Comparison of ENCODE assay signal across 9 cellular contexts in genomic region chrX:149286940-149287349, GRCh38.
A peak's percentile ranks its signal among the peaks of the same experiment; 100 is the strongest.
DNase-seq lines count a peak whose midpoint lies in the region; TF ChIP-seq lines count a peak whose summit lies in the region.
"Had no signal": no experiment of that assay in that cellular context is flagged by ENCODE, and none has a peak within 500 bp of the region (broad histone marks: within the 10 kb centered on the region; RNA-seq: fewer than 3 reads in every experiment).

No MANE protein-coding gene starts in this region.

- peak; percentile 14 for DNase-seq in NCI-H510A treated with DMSO at 0.1 percent for 48 hours (lab: John Stamatoyannopoulos, UW)
- no peak for DNase-seq in NCI-H510A (lab: John Stamatoyannopoulos, UW)
- DNase-seq in HAP-1 (ENCODE audit: low spot score in 2 of 2) = peak; percentile 66 to 68
- DNase-seq in NCI-H146 treated with DMSO at 0.1 percent for 48 hours (lab: John Stamatoyannopoulos, UW; ENCODE audit: unreplicated experiment) = peak; percentile 1
- no peak for DNase-seq in coronary artery (ENCODE audit: low spot score)
- DNase-seq in middle frontal gyrus (ENCODE audit: extremely low spot score, low spot score) = peak; percentile 5
- DNase-seq in suprapubic skin (ENCODE audit: low spot score in 2 of 2) = no peak

- 30% methylated on average over 4 of the region's 4 CpGs for WGBS in suprapubic skin

- no peak for TF ChIP-seq EP300 in suprapubic skin (IDR thresholded peaks at IDR 0.05)

- H3K4me3 ChIP-seq in HAP-1 (no peak overlapping the region), WI38 (ENCODE audit: low read depth, low read length) (no peak overlapping the region), coronary artery (no peak overlapping the region), suprapubic skin (no peak overlapping the region)

- in situ Hi-C loops in HAP-1 (cut with MboI; ENCODE audit: low sequenced_read_pairs) = no loop called here

- TF ChIP-seq POLR2A in suprapubic skin (IDR thresholded peaks at IDR 0.05) = no peak

- H3K27me3 ChIP-seq in HAP-1 (ENCODE audit: low read depth) (no peaks in the 10 kb centered on the region), suprapubic skin (no peaks in the 10 kb centered on the region)

- TF ChIP-seq CTCF in WI38 (IDR thresholded peaks at IDR 0.05; ENCODE audit: low read depth, low read length) (peak; percentile 43; the same call in 1 of the 2 replicates), coronary artery (IDR thresholded peaks at IDR 0.05) (peak; percentile 27), suprapubic skin (IDR thresholded peaks at IDR 0.05) (peak; percentile 17 to 28)

- H3K36me3 ChIP-seq in HAP-1 (replicated peaks) = no peaks in the 10 kb centered on the region
- H3K36me3 ChIP-seq in suprapubic skin = no peaks in the 10 kb centered on the region

- H3K4me1 ChIP-seq in HAP-1 (no peaks in the 10 kb centered on the region), suprapubic skin (no peaks in the 10 kb centered on the region)

- no peaks in the 10 kb centered on the region for H3K9me3 ChIP-seq in HAP-1
- no peaks in the 10 kb centered on the region for H3K9me3 ChIP-seq in suprapubic skin

- no peak overlapping the region for H3K27ac ChIP-seq in coronary artery
- H3K27ac ChIP-seq in suprapubic skin = no peak overlapping the region
- H3K27ac ChIP-seq: epithelial cell of prostate had no signal

Comparison
In these comparisons a context has a peak if more than half of its experiments do, and no peak if none do; other contexts are left out.
1. DNase-seq: peak in NCI-H510A treated with DMSO at 0.1 percent for 48 hours (single experiment), HAP-1 (2 of 2), NCI-H146 treated with DMSO at 0.1 percent for 48 hours (single experiment) and middle frontal gyrus (single experiment); none in NCI-H510A (single experiment), coronary artery (single experiment) and suprapubic skin (0 of 2).
2. Peak in every context shown above with its lines, with median percentiles within 50 percentile points of each other: CTCF ChIP-seq.